In the genomic region with DNA sequence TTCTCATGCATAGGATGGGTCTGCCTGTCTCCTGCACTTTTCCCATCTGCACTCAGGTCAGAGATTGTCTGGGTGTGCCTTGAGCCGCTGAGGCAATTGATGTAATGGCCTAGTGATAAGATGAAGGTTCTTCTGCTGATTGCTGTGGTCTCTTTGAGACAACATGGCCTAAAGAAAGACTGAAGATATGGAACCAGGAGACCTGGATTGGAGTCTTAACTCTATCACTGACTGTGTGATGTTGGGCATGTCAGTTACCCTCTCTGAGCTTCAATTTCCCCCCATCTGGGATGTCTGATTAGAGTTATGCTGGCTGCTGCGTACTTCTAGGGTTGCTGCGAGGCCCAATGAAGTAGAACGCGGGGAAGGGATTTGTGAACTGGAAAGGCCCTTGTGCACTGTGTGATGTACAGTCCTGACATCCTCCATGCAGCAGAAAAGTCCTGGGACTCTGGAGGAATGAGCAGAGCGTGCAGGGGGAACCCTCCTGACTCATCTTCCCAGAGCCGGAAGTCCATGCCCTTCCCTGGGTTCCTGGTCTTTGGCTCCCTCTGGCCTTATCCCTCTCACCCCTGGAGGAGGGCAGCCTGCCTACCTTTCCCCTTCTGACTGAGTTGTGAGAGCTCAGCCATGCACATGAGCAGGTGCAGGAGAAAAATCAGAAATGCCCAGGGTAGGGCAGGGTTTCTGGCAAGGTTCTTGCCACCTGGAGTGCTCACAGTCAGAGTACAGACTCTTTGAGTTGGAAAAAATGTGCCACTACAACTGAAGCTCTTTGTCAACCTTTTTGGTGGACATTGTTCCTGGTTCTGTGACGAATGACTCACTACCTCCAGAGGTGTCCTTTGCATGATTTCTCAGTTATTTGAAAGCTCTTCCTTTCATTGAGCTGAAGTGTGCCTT, we compare ENCODE assay signal across 22 cellular contexts. TPM values are rescaled to one million over a fixed set of nuclear protein-coding genes. Genes with fewer than 3 reads are reported as not detected.
A peak's percentile ranks its signal among the peaks of the same experiment; 100 is the strongest.
DNase-seq lines count a peak whose midpoint lies in the region; ATAC-seq and TF ChIP-seq lines count a peak whose summit lies in the region.
"Had no signal": no experiment of that assay in that cellular context is flagged by ENCODE, and none has a peak within 500 bp of the region (broad histone marks: within the 10 kb centered on the region; RNA-seq: fewer than 3 reads in every experiment).

No MANE protein-coding gene starts in this region.

- WGBS in thyroid gland, 2 donors = 80 to 83% methylated on average over 7 to 8 of the region's 8 CpGs

- H3K27me3 ChIP-seq in thyroid gland = no peaks in the 10 kb centered on the region
- H3K27me3 ChIP-seq: BLaER1 had no signal

- POLR2A ChIA-PET in WTC11 (lab: Charles Lee) = interaction anchor here (0.9 kb wide), 1 partner anchor 19 kb away, joined by 3 read pairs; no protein-coding TSS in a partner anchor

- H3K4me3 ChIP-seq in thyroid gland (replicated peaks in 1 of 3) = no peak overlapping the region
- H3K4me3 ChIP-seq: BLaER1, left ventricle myocardium inferior had no signal

- CTCF ChIA-PET in activated naive CD4-positive, alpha-beta T cell treated with anti-CD3 and anti-CD28 coated beads, Interleukin-2, amount 10 ng/mL, durations not matched to agents 7 days and 5 days (lab: Charles Lee) = no interaction called here
- CTCF ChIA-PET in WTC11 (lab: Charles Lee) = interaction anchor here (0.6 to 1.9 kb wide), 7 partner anchors 13 to 159 kb away, joined by 3 to 10 read pairs (median 3); a partner anchor contains a TSS

- TF ChIP-seq CTCF in WTC11 (IDR thresholded peaks at IDR 0.05) (no peak), thyroid gland (IDR thresholded peaks at IDR 0.05) (no peak)

- TF ChIP-seq POLR2A in thyroid gland (IDR thresholded peaks at IDR 0.05) = no peak

- H3K4me1 Mint-ChIP-seq in activated naive CD4-positive, alpha-beta T cell treated with anti-CD3 and anti-CD28 coated beads, Interleukin-2, amount 10 ng/mL, durations not matched to agents 7 days and 5 days = no peaks in the 10 kb centered on the region
- peaks cover 11% of the 10 kb centered on the region for H3K4me1 Mint-ChIP-seq in WTC11
- no peaks in the 10 kb centered on the region for H3K4me1 Mint-ChIP-seq in effector memory CD8-positive, alpha-beta T cell (ENCODE audit: low read depth in 2 of 2)
- H3K4me1 Mint-ChIP-seq: central memory CD8-positive, alpha-beta T cell had no signal

- peak; percentile 13 to 20 for ATAC-seq in activated naive CD4-positive, alpha-beta T cell treated with anti-CD3 and anti-CD28 coated beads, Interleukin-2, amount 50 U/mL, for 72 hours
- ATAC-seq in WTC11 (no peak), GM21529 (IDR thresholded peaks at IDR 0.05; ENCODE audit: unreplicated experiment) (no peak), GM19463 (IDR thresholded peaks at IDR 0.05; ENCODE audit: unreplicated experiment) (no peak)
- no peak for ATAC-seq in effector memory CD8-positive, alpha-beta T cell (replicated peaks)

- H3K4me3 Mint-ChIP-seq in activated naive CD4-positive, alpha-beta T cell treated with anti-CD3 and anti-CD28 coated beads, Interleukin-2, amount 10 ng/mL, durations not matched to agents 7 days and 5 days = no peak overlapping the region
- no peak overlapping the region for H3K4me3 Mint-ChIP-seq in WTC11
- H3K4me3 Mint-ChIP-seq in effector memory CD8-positive, alpha-beta T cell = no peak overlapping the region
- H3K4me3 Mint-ChIP-seq: activated T-cell treated with anti-CD3 and anti-CD28 coated beads, Interleukin-2, amount 50 U/mL, for 24 hours; central memory CD8-positive, alpha-beta T cell had no signal

- no peaks in the 10 kb centered on the region for H3K36me3 ChIP-seq in thyroid gland
- H3K36me3 ChIP-seq: BLaER1, left ventricle myocardium inferior had no signal

- intact Hi-C loops in thyroid gland (cut with DNase I) = no loop called here

- H3K9me3 ChIP-seq in thyroid gland = no peaks in the 10 kb centered on the region
- H3K9me3 ChIP-seq: BLaER1, left ventricle myocardium inferior had no signal

- H3K4me1 ChIP-seq in thyroid gland = peaks cover 26 to 32% of the 10 kb centered on the region in 2 donors
- H3K4me1 ChIP-seq: BLaER1 had no signal

- peaks cover 29% of the 10 kb centered on the region for H3K27me3 Mint-ChIP-seq in activated naive CD4-positive, alpha-beta T cell treated with anti-CD3 and anti-CD28 coated beads, Interleukin-2, amount 10 ng/mL, durations not matched to agents 7 days and 5 days
- peaks cover 15% of the 10 kb centered on the region for H3K27me3 Mint-ChIP-seq in WTC11 (ENCODE audit: low read depth)
- H3K27me3 Mint-ChIP-seq in effector memory CD8-positive, alpha-beta T cell = peaks cover 0 to 23% of the 10 kb centered on the region in 2 donors
- H3K27me3 Mint-ChIP-seq: central memory CD8-positive, alpha-beta T cell had no signal

- no peaks in the 10 kb centered on the region for H3K36me3 Mint-ChIP-seq in activated naive CD4-positive, alpha-beta T cell treated with anti-CD3 and anti-CD28 coated beads, Interleukin-2, amount 50 U/mL, for 72 hours
- no peaks in the 10 kb centered on the region for H3K36me3 Mint-ChIP-seq in activated naive CD4-positive, alpha-beta T cell treated with anti-CD3 and anti-CD28 coated beads, Interleukin-2, amount 10 ng/mL, durations not matched to agents 7 days and 5 days
- no peaks in the 10 kb centered on the region for H3K36me3 Mint-ChIP-seq in WTC11
- H3K36me3 Mint-ChIP-seq in effector memory CD8-positive, alpha-beta T cell (ENCODE audit: insufficient read depth) = no peaks in the 10 kb centered on the region

- H3K9me3 Mint-ChIP-seq in activated naive CD4-positive, alpha-beta T cell treated with anti-CD3 and anti-CD28 coated beads, Interleukin-2, amount 50 U/mL, for 72 hours = no peaks in the 10 kb centered on the region
- H3K9me3 Mint-ChIP-seq in activated naive CD4-positive, alpha-beta T cell treated with anti-CD3 and anti-CD28 coated beads, Interleukin-2, amount 10 ng/mL, durations not matched to agents 7 days and 5 days = no peaks in the 10 kb centered on the region
- no peaks in the 10 kb centered on the region for H3K9me3 Mint-ChIP-seq in WTC11
- no peaks in the 10 kb centered on the region for H3K9me3 Mint-ChIP-seq in effector memory CD8-positive, alpha-beta T cell
- H3K9me3 Mint-ChIP-seq: activated T-cell treated with anti-CD3 and anti-CD28 coated beads, Interleukin-2, amount 50 U/mL, for 24 hours; central memory CD8-positive, alpha-beta T cell had no signal

- no peak for DNase-seq in activated naive CD4-positive, alpha-beta T cell treated with anti-CD3 and anti-CD28 coated beads, Interleukin-2, amount 50 U/mL, for 72 hours (ENCODE audit: low spot score in 2 of 2)
- no peak for DNase-seq in activated naive CD4-positive, alpha-beta T cell treated with anti-CD3 and anti-CD28 coated beads, Interleukin-2, amount 10 ng/mL, durations not matched to agents 7 days and 5 days
- DNase-seq in LoVo (ENCODE audit: low spot score) (peak; percentile 24), WTC11 (ENCODE audit: low spot score) (no peak), thyroid gland (peak; percentile 52 to 61)
- no peak for DNase-seq in effector memory CD8-positive, alpha-beta T cell
- DNase-seq: activated CD8-positive, alpha-beta memory T cell treated with anti-CD3 and anti-CD28 coated beads for 24 hours; activated naive CD4-positive, alpha-beta T cell treated with Interleukin-2 at 50 U/mL for 16 hours; activated T-cell treated with anti-CD3 and anti-CD28 coated beads, Interleukin-2, amount 50 U/mL, for 24 hours; head of caudate nucleus; Karpas-422; left ventricle myocardium inferior; NCI-H1105; posterior cingulate gyrus; SHP77; SW 1271 had no signal

- H3K27ac Mint-ChIP-seq in activated naive CD4-positive, alpha-beta T cell treated with anti-CD3 and anti-CD28 coated beads, Interleukin-2, amount 50 U/mL, for 72 hours = no peak overlapping the region
- no peak overlapping the region for H3K27ac Mint-ChIP-seq in activated naive CD4-positive, alpha-beta T cell treated with anti-CD3 and anti-CD28 coated beads, Interleukin-2, amount 10 ng/mL, durations not matched to agents 7 days and 5 days
- no peak overlapping the region for H3K27ac Mint-ChIP-seq in WTC11
- H3K27ac Mint-ChIP-seq in effector memory CD8-positive, alpha-beta T cell = no peak overlapping the region
- H3K27ac Mint-ChIP-seq: activated T-cell treated with anti-CD3 and anti-CD28 coated beads, Interleukin-2, amount 50 U/mL, for 24 hours had no signal

- no peak overlapping the region for H3K27ac ChIP-seq in thyroid gland
- H3K27ac ChIP-seq: BLaER1, left ventricle myocardium inferior had no signal

TF ChIP-seq in WTC11, 78 proteins besides CTCF, POLR2A, EP300 and RAD21 (continues in another document):
- TF ChIP-seq, protein P1, sequence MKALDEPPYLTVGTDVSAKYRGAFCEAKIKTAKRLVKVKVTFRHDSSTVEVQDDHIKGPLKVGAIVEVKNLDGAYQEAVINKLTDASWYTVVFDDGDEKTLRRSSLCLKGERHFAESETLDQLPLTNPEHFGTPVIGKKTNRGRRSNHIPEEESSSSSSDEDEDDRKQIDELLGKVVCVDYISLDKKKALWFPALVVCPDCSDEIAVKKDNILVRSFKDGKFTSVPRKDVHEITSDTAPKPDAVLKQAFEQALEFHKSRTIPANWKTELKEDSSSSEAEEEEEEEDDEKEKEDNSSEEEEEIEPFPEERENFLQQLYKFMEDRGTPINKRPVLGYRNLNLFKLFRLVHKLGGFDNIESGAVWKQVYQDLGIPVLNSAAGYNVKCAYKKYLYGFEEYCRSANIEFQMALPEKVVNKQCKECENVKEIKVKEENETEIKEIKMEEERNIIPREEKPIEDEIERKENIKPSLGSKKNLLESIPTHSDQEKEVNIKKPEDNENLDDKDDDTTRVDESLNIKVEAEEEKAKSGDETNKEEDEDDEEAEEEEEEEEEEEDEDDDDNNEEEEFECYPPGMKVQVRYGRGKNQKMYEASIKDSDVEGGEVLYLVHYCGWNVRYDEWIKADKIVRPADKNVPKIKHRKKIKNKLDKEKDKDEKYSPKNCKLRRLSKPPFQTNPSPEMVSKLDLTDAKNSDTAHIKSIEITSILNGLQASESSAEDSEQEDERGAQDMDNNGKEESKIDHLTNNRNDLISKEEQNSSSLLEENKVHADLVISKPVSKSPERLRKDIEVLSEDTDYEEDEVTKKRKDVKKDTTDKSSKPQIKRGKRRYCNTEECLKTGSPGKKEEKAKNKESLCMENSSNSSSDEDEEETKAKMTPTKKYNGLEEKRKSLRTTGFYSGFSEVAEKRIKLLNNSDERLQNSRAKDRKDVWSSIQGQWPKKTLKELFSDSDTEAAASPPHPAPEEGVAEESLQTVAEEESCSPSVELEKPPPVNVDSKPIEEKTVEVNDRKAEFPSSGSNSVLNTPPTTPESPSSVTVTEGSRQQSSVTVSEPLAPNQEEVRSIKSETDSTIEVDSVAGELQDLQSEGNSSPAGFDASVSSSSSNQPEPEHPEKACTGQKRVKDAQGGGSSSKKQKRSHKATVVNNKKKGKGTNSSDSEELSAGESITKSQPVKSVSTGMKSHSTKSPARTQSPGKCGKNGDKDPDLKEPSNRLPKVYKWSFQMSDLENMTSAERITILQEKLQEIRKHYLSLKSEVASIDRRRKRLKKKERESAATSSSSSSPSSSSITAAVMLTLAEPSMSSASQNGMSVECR (CRISPR knock-in tag; IDR thresholded peaks at IDR 0.05; ENCODE audit: borderline replicate concordance) = no peak

RNA-seq across cellular contexts. Expression of a gene that starts 21.1 kb away (rescaled TPM):
- total RNA-seq in activated naive CD4-positive, alpha-beta T cell treated with anti-CD3 and anti-CD28 coated beads, Interleukin-2, amount 50 U/mL, for 72 hours = under 1 TPM; 0.05 to 0.12 TPM
- 0.85 to 1.0 TPM (median 0.87 TPM) in 3 replicates for total RNA-seq in WTC11 (2021)
- total RNA-seq in thyroid gland = 1 to 10 TPM in 3 of 4 donors, under 1 TPM in 1; 0.40 to 7.6 (median 2.7) TPM
- total RNA-seq: endothelial cell of umbilical vein, HT-29 had no signal

Comparison
In these comparisons a context has a peak if more than half of its experiments do, and no peak if none do; other contexts are left out.
1. ATAC-seq: peak in activated naive CD4-positive, alpha-beta T cell treated with anti-CD3 and anti-CD28 coated beads, Interleukin-2, amount 50 U/mL, for 72 hours (2 of 2); none in WTC11 (single experiment), effector memory CD8-positive, alpha-beta T cell (single experiment), GM21529 (single experiment) and GM19463 (single experiment).
2. DNase-seq: peak in LoVo (single experiment) and thyroid gland (2 of 2); none in activated naive CD4-positive, alpha-beta T cell treated with anti-CD3 and anti-CD28 coated beads, Interleukin-2, amount 50 U/mL, for 72 hours (0 of 2), activated naive CD4-positive, alpha-beta T cell treated with anti-CD3 and anti-CD28 coated beads, Interleukin-2, amount 10 ng/mL, durations not matched to agents 7 days and 5 days (single experiment), WTC11 (single experiment) and effector memory CD8-positive, alpha-beta T cell (0 of 3).